30 cellular contexts compared by ENCODE assay signal in the genomic region with DNA sequence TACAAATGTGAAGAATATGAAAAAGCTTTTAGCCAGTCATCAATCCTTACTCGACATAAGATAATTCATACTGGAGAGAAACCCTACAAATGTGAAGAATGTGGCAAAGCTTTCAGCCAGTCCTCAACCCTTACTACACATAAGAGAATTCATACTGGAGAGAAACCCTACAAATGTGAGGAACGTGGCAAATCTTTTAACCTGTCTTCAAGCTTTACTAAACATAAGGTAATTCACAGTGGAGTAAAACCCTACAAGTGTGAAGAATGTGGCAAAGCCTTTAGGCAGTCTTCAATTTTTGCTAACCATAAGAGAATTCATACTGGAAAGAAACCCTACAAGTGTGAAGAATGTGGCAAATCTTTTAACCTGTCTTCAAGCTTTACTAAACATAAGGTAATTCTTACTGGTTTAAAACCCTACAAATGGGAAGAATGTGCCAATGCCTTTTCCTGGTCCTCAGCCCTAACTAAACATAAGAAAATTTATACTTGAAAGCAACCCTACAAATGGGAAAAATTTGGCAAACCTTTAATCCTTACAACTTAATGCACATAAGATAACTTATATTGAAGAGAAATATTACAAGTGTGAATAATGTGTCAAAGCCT.
"Had no signal": no experiment of that assay in that cellular context is flagged by ENCODE, and none has a peak within 500 bp of the region (broad histone marks: within the 10 kb centered on the region; RNA-seq: fewer than 3 reads in every experiment).

No MANE protein-coding gene starts in this region.

- H3K4me3 ChIP-seq: ascending aorta, cardiac muscle cell, PC-9 had no signal

- DNase-seq: activated CD4-positive, alpha-beta memory T cell treated with anti-CD3 and anti-CD28 coated beads, Interleukin-2, amount 10 ng/mL, durations not matched to agents 7 days and 5 days; activated CD4-positive, alpha-beta T cell treated with anti-CD3 and anti-CD28 coated beads for 1 hour; activated CD4-positive, alpha-beta T cell treated with anti-CD3 and anti-CD28 coated beads for 48 hours; activated CD4-positive, CD25-positive, alpha-beta regulatory T cell; activated CD8-positive, alpha-beta memory T cell treated with anti-CD3 and anti-CD28 coated beads for 24 hours; activated CD8-positive, alpha-beta memory T cell treated with anti-CD3 and anti-CD28 coated beads, Interleukin-2, amount 10 ng/mL, durations not matched to agents 7 days and 5 days; activated CD8-positive, alpha-beta memory T cell treated with anti-CD3 and anti-CD28 coated beads, Interleukin-2, amount 50 U/mL, for 48 hours; activated effector memory CD4-positive, alpha-beta T cell treated with Interleukin-2 at 50 U/mL for 16 hours; activated naive CD4-positive, alpha-beta T cell treated with anti-CD3 and anti-CD28 coated beads, Interleukin-2, amount 10 ng/mL, durations not matched to agents 7 days and 5 days; activated naive CD8-positive, alpha-beta T cell treated with anti-CD3 and anti-CD28 coated beads for 36 hours; activated T-cell treated with anti-CD3 and anti-CD28 coated beads, Interleukin-2, amount 50 U/mL, for 48 hours; amygdala; NCI-H1092 treated with DMSO at 0.1 percent for 48 hours; NCI-H1417; NCI-H146; NCI-H187; NCI-H2029 treated with DMSO at 0.1 percent for 48 hours; NCI-H2107; NCI-H2171; NCI-H510A; NCI-H526; NCI-H748 treated with DMSO at 0.1 percent for 48 hours; NK-92 treated with Interleukin-12 subunit alpha and Interleukin-12 subunit beta, amount 100 ng/mL, for 24 hours; PC-9; Right ventricle myocardium superior; SW 1271; T1000; WERI-Rb-1 had no signal

- H3K27me3 ChIP-seq: ascending aorta, cardiac muscle cell had no signal

- H3K4me1 ChIP-seq: ascending aorta had no signal

- H3K36me3 ChIP-seq: ascending aorta, cardiac muscle cell, WERI-Rb-1 had no signal
